8 cellular contexts compared by ENCODE assay signal in genomic region chr4:56129431-56129861, GRCh38.
A peak's percentile ranks its signal among the peaks of the same experiment; 100 is the strongest.
DNase-seq lines count a peak whose midpoint lies in the region; ATAC-seq, FAIRE-seq and TF ChIP-seq lines count a peak whose summit lies in the region.

No MANE protein-coding gene starts in this region.

- H3K9me3 ChIP-seq in H1 (ENCODE audit: insufficient read depth in 2 of 2, low read depth in 1 of 2, low read length in 1 of 2) = no peaks in the 10 kb centered on the region

- H3K4me2 ChIP-seq in H1 (ENCODE audit: insufficient read depth in 1 of 2, low read depth in 2 of 2, low read length in 2 of 2) = no peak overlapping the region

- no peaks in the 10 kb centered on the region for H3K36me3 Mint-ChIP-seq in stimulated activated naive B cell treated with anti-CD40 and anti-IgM and Interleukin-4, amounts not matched to agents 10 μg/mL and 1 μg/mL and 100 μg/mL, for 72 hours
- H3K36me3 Mint-ChIP-seq in activated T-helper 2 cell treated with anti-CD3 and anti-CD28 coated beads, Interferon-gamma antibody, Interleukin-2, Interleukin-4, amounts not matched to agents 10 μg/mL and 5 μg/mL and 100 μg/mL, durations not matched to agents 14 hours and 24 hours and 36 hours (ENCODE audit: low read depth) = no peaks in the 10 kb centered on the region

- ATAC-seq in stimulated activated naive B cell treated with anti-CD40 and anti-IgM and Interleukin-4, amounts not matched to agents 10 μg/mL and 1 μg/mL and 100 μg/mL, for 72 hours (replicated peaks) = peak; percentile 61 to 70
- ATAC-seq in HG02610 (IDR thresholded peaks at IDR 0.05; ENCODE audit: unreplicated experiment) = no peak

- H3K23ac ChIP-seq in H1 (ENCODE audit: insufficient read length) = no peak overlapping the region

- no peaks in the 10 kb centered on the region for H3K9me3 Mint-ChIP-seq in stimulated activated naive B cell treated with anti-CD40 and anti-IgM and Interleukin-4, amounts not matched to agents 10 μg/mL and 1 μg/mL and 100 μg/mL, for 72 hours
- H3K9me3 Mint-ChIP-seq in activated T-helper 2 cell treated with anti-CD3 and anti-CD28 coated beads, Interferon-gamma antibody, Interleukin-2, Interleukin-4, amounts not matched to agents 10 μg/mL and 5 μg/mL and 100 μg/mL, durations not matched to agents 14 hours and 24 hours and 36 hours = no peaks in the 10 kb centered on the region

- no peak overlapping the region for H4K5ac ChIP-seq in H1 (ENCODE audit: insufficient read length, low read depth, low read length)

- WGBS in H1 (ENCODE audit: extremely low coverage in 1 of 2, insufficient coverage in 1 of 2, insufficient read length in 1 of 2, insufficient replicate concordance in 2 of 2, low coverage in 1 of 2, low lambda C conversion rate in 2 of 2, missing lambda C conversion rate in 1 of 2), 2 experiments = 71% methylated on average over 7 of the region's 7 CpGs; no CpG with 5 or more reads in 1 of the 2 experiments

- no peak overlapping the region for H3K4me3 ChIP-seq in H1 (ENCODE audit: extremely low read depth in 1 of 4, insufficient read depth in 2 of 4, low read depth in 3 of 4, low read length in 4 of 4)

- no peak overlapping the region for H2BK5ac ChIP-seq in H1 (ENCODE audit: low read depth, low read length)

- H3K27me3 Mint-ChIP-seq in stimulated activated naive B cell treated with anti-CD40 and anti-IgM and Interleukin-4, amounts not matched to agents 10 μg/mL and 1 μg/mL and 100 μg/mL, for 72 hours = peaks cover 0 to 9% of the 10 kb centered on the region in 2 donors
- no peaks in the 10 kb centered on the region for H3K27me3 Mint-ChIP-seq in activated T-helper 2 cell treated with anti-CD3 and anti-CD28 coated beads, Interferon-gamma antibody, Interleukin-2, Interleukin-4, amounts not matched to agents 10 μg/mL and 5 μg/mL and 100 μg/mL, durations not matched to agents 14 hours and 24 hours and 36 hours (ENCODE audit: low read depth)

- peaks cover 0 to 2% of the 10 kb centered on the region in 2 experiments; a peak in 1 of 4 replicates for H3K79me2 ChIP-seq in H1 (ENCODE audit: control insufficient read depth in 1 of 2, insufficient read depth in 2 of 2, low read length in 2 of 2)

- peak; percentile 65 to 91 (median 85) for TF ChIP-seq CTCF in H1 (IDR thresholded peaks at IDR 0.05; ENCODE audit: control extremely low read depth in 1 of 3, insufficient read depth in 1 of 3, low read depth in 1 of 3, low read length in 3 of 3)

- peak; percentile 33 to 43 for DNase-seq in activated T-cell treated with anti-CD3 and anti-CD28 coated beads, Interleukin-2, amount 50 U/mL, for 48 hours
- no peak for DNase-seq in activated T-cell treated with anti-CD3 and anti-CD28 coated beads for 4 hours
- peak; percentile 27 for DNase-seq in NCI-H2029 treated with DMSO at 0.1 percent for 48 hours (lab: John Stamatoyannopoulos, UW)
- DNase-seq in H1 (ENCODE audit: low read depth in 1 of 2, low spot score in 2 of 2) = peak in 1 of 2 experiments; percentile 72
- DNase-seq in stimulated activated naive B cell treated with anti-CD40 and anti-IgM and Interleukin-4, amounts not matched to agents 10 μg/mL and 1 μg/mL and 100 μg/mL, for 72 hours = peak; percentile 3
- no peak for DNase-seq in caudate nucleus (lab: John Stamatoyannopoulos, UW)
- DNase-seq in activated T-helper 2 cell treated with anti-CD3 and anti-CD28 coated beads, Interferon-gamma antibody, Interleukin-2, Interleukin-4, amounts not matched to agents 10 μg/mL and 5 μg/mL and 100 μg/mL, durations not matched to agents 14 hours and 24 hours and 36 hours (ENCODE audit: low spot score) = no peak

- no peak overlapping the region for H2AK5ac ChIP-seq in H1 (ENCODE audit: low read depth, low read length)

- H3K36me3 ChIP-seq in H1 (ENCODE audit: control insufficient read depth in 2 of 4, insufficient read depth in 4 of 4, low read length in 3 of 4) = no peaks in the 10 kb centered on the region

- H2BK15ac ChIP-seq in H1 (ENCODE audit: low read length) = no peak overlapping the region

- H3K9ac ChIP-seq in H1 (replicated peaks in 1 of 4; ENCODE audit: extremely low read depth in 1 of 4, low read depth in 3 of 4, low read length in 3 of 4) = no peak overlapping the region

- no peak overlapping the region for H2BK20ac ChIP-seq in H1 (ENCODE audit: low read length)

- peak; percentile 73 to 77 for TF ChIP-seq RAD21 in H1 (IDR thresholded peaks at IDR 0.05 in 1 of 2, conservative IDR thresholded peaks at IDR 0.05 in 1 of 2; ENCODE audit: low read depth in 2 of 2, low read length in 2 of 2)

- H4K20me1 ChIP-seq in H1 (replicated peaks in 1 of 2; ENCODE audit: control insufficient read depth in 1 of 2, insufficient read depth in 2 of 2, low read length in 2 of 2) = peaks cover 0 to 2% of the 10 kb centered on the region in 2 experiments

- CTCF ChIA-PET in H1 (lab: Charles Lee; ENCODE audit: partially characterized antibody) = interaction anchor here (0.7 to 5.0 kb wide), 20 partner anchors 9 to 255 kb away, joined by 3 to 20 read pairs (median 4); no protein-coding TSS in a partner anchor

- peak; percentile 90 for FAIRE-seq in H1 (lab: Jason Lieb, UNC)

- no peak overlapping the region for H2BK120ac ChIP-seq in H1 (replicated peaks; ENCODE audit: low read depth, low read length)

- no peak overlapping the region for H3K18ac ChIP-seq in H1 (ENCODE audit: extremely low read depth, low read length)

- no peak for TF ChIP-seq POLR2A in H1 (IDR thresholded peaks at IDR 0.05; ENCODE audit: control extremely low read depth in 1 of 2, low read depth in 2 of 2, low read length in 2 of 2)

- intact Hi-C loops in activated T-helper 2 cell treated with anti-CD3 and anti-CD28 coated beads, Interferon-gamma antibody, Interleukin-2, Interleukin-4, amounts not matched to agents 10 μg/mL and 5 μg/mL and 100 μg/mL, durations not matched to agents 14 hours and 24 hours and 36 hours (cut with micrococcal nuclease) = loop anchor here (1.0 kb wide), 1 partner anchor 172 kb away; no protein-coding TSS in a partner anchor

- H3K27me3 ChIP-seq in H1 (replicated peaks in 1 of 4; ENCODE audit: control insufficient read depth in 3 of 4, extremely low read depth in 1 of 4, insufficient read depth in 3 of 4, low read length in 3 of 4) = no peaks in the 10 kb centered on the region

- no peak overlapping the region for H3K56ac ChIP-seq in H1 (replicated peaks; ENCODE audit: insufficient read length, low read depth, low read length)

- H3K14ac ChIP-seq in H1 (ENCODE audit: insufficient read length) = no peak overlapping the region

- no peak overlapping the region for H3K4me3 Mint-ChIP-seq in stimulated activated naive B cell treated with anti-CD40 and anti-IgM and Interleukin-4, amounts not matched to agents 10 μg/mL and 1 μg/mL and 100 μg/mL, for 72 hours
- no peak overlapping the region for H3K4me3 Mint-ChIP-seq in activated T-helper 2 cell treated with anti-CD3 and anti-CD28 coated beads, Interferon-gamma antibody, Interleukin-2, Interleukin-4, amounts not matched to agents 10 μg/mL and 5 μg/mL and 100 μg/mL, durations not matched to agents 14 hours and 24 hours and 36 hours (ENCODE audit: low read depth)

- POLR2A ChIA-PET in H1 (lab: Charles Lee; ENCODE audit: partially characterized antibody) = no interaction called here

- no peak for TF ChIP-seq EP300 in H1 (IDR thresholded peaks at IDR 0.05; ENCODE audit: borderline replicate concordance in 1 of 2, low read depth in 2 of 2, low read length in 2 of 2)

- no peak overlapping the region for H3K27ac Mint-ChIP-seq in stimulated activated naive B cell treated with anti-CD40 and anti-IgM and Interleukin-4, amounts not matched to agents 10 μg/mL and 1 μg/mL and 100 μg/mL, for 72 hours
- H3K27ac Mint-ChIP-seq in activated T-helper 2 cell treated with anti-CD3 and anti-CD28 coated beads, Interferon-gamma antibody, Interleukin-2, Interleukin-4, amounts not matched to agents 10 μg/mL and 5 μg/mL and 100 μg/mL, durations not matched to agents 14 hours and 24 hours and 36 hours = no peak overlapping the region

- peaks cover 3 to 5% of the 10 kb centered on the region in 2 donors for H3K4me1 Mint-ChIP-seq in stimulated activated naive B cell treated with anti-CD40 and anti-IgM and Interleukin-4, amounts not matched to agents 10 μg/mL and 1 μg/mL and 100 μg/mL, for 72 hours
- H3K4me1 Mint-ChIP-seq in activated T-helper 2 cell treated with anti-CD3 and anti-CD28 coated beads, Interferon-gamma antibody, Interleukin-2, Interleukin-4, amounts not matched to agents 10 μg/mL and 5 μg/mL and 100 μg/mL, durations not matched to agents 14 hours and 24 hours and 36 hours (ENCODE audit: low read depth) = peaks cover 2% of the 10 kb centered on the region

- H3K27ac ChIP-seq in H1 (ENCODE audit: low read depth, low read length) (no peak overlapping the region), caudate nucleus (ENCODE audit: low read depth, low read length) (no peak overlapping the region)

- no peak overlapping the region for H4K91ac ChIP-seq in H1 (replicated peaks; ENCODE audit: insufficient read length, low read length)

- H3K4ac ChIP-seq in H1 (replicated peaks; ENCODE audit: insufficient read length, low read depth, low read length) = no peak overlapping the region

- peaks cover 0 to 6% (median 3%) of the 10 kb centered on the region in 4 experiments; a peak in 3 of 7 replicates for H3K4me1 ChIP-seq in H1 (replicated peaks in 1 of 4; ENCODE audit: control insufficient read depth in 3 of 4, insufficient read depth in 4 of 4, low read length in 3 of 4)

- H3K79me1 ChIP-seq in H1 (ENCODE audit: low read depth, low read length) = peaks cover 5% of the 10 kb centered on the region; the same call in 1 of the 2 replicates

- no peak overlapping the region for H2BK12ac ChIP-seq in H1 (ENCODE audit: low read depth, low read length)

- no peaks in the 10 kb centered on the region for H3K23me2 ChIP-seq in H1 (ENCODE audit: low read depth, low read length)

- no peak overlapping the region for H2AFZ ChIP-seq in H1 (ENCODE audit: low read length)

- H4K8ac ChIP-seq in H1 (ENCODE audit: extremely low read depth, insufficient read depth, low read length) = no peak overlapping the region

TF ChIP-seq in H1, 55 proteins besides CTCF, POLR2A, EP300 and RAD21 (continues in another document):
- TF ChIP-seq MAFK (IDR thresholded peaks at IDR 0.05; ENCODE audit: low read depth, low read length) (peak; percentile 82; the same call in 1 of the 2 replicates), GTF2F1 (IDR thresholded peaks at IDR 0.05; ENCODE audit: borderline replicate concordance, low read depth, low read length) (no peak), NRF1 (IDR thresholded peaks at IDR 0.05; ENCODE audit: low read depth, low read length) (no peak)

Comparison
In these comparisons a context has a peak if more than half of its experiments do, and no peak if none do; other contexts are left out.
1. DNase-seq: peak in activated T-cell treated with anti-CD3 and anti-CD28 coated beads, Interleukin-2, amount 50 U/mL, for 48 hours (2 of 2), NCI-H2029 treated with DMSO at 0.1 percent for 48 hours (single experiment) and stimulated activated naive B cell treated with anti-CD40 and anti-IgM and Interleukin-4, amounts not matched to agents 10 μg/mL and 1 μg/mL and 100 μg/mL, for 72 hours (single experiment); none in activated T-cell treated with anti-CD3 and anti-CD28 coated beads for 4 hours (single experiment), caudate nucleus (0 of 61) and activated T-helper 2 cell treated with anti-CD3 and anti-CD28 coated beads, Interferon-gamma antibody, Interleukin-2, Interleukin-4, amounts not matched to agents 10 μg/mL and 5 μg/mL and 100 μg/mL, durations not matched to agents 14 hours and 24 hours and 36 hours (single experiment).